ENCODE assay signal across 8 cellular contexts in genomic region chr6:79233611-79234149, GRCh38. TPM values are rescaled to one million over a fixed set of nuclear protein-coding genes. Genes with fewer than 3 reads are reported as not detected.
A peak's percentile ranks its signal among the peaks of the same experiment; 100 is the strongest.
DNase-seq lines count a peak whose midpoint lies in the region; TF ChIP-seq lines count a peak whose summit lies in the region.

No MANE protein-coding gene starts in this region.

- H3K27ac Mint-ChIP-seq in neural crest cell (ENCODE audit: unreplicated experiment), result peak overlapping the region; percentile 98

- H3K4me3 ChIP-seq in fibroblast of villous mesenchyme (ENCODE audit: low read depth, low read length), result peak overlapping the region; percentile 99
- peak overlapping the region; percentile 72 to 81 (median 76) for H3K4me3 ChIP-seq in stomach

- POLR2A ChIA-PET in RWPE1 (lab: Yijun Ruan, JAX; ENCODE audit: low non-redundant PET), result no interaction called here

- H3K9me3 ChIP-seq in stomach, result no peaks in the 10 kb centered on the region

- intact Hi-C loops in stomach (cut with DNase I; ENCODE audit: low total_unique reads), result no loop called here

- H3K27me3 ChIP-seq in stomach, result no peaks in the 10 kb centered on the region

- 0 to 1% (median 0%) methylated on average over 24 to 41 of the region's 41 CpGs for WGBS in stomach, 5 donors

- H3K9me3 Mint-ChIP-seq in neural crest cell, result peaks cover 4% of the 10 kb centered on the region

- no peaks in the 10 kb centered on the region for H3K36me3 ChIP-seq in stomach

- peaks cover 6 to 39% (median 18%) of the 10 kb centered on the region in 4 donors for H3K4me1 ChIP-seq in stomach

- CTCF ChIA-PET in RWPE1 (lab: Yijun Ruan, JAX), result interaction anchor here (0.6 kb wide), 1 partner anchor 446 kb away, joined by 3 read pairs; no protein-coding TSS in a partner anchor

- 0 out of 2 replicates have a peak, but pooled peaks have one; percentile 18 for TF ChIP-seq CTCF in RWPE1 (conservative IDR thresholded peaks at IDR 0.05; ENCODE audit: low read depth)
- TF ChIP-seq CTCF in fibroblast of villous mesenchyme (IDR thresholded peaks at IDR 0.05; ENCODE audit: insufficient read depth, low read depth, low read length), result peak; percentile 38
- TF ChIP-seq CTCF in neural crest cell (conservative IDR thresholded peaks at IDR 0.05), result peak; percentile 55
- peak in 5 of 7 experiments; percentile 9 to 29 (median 23) for TF ChIP-seq CTCF in stomach (IDR thresholded peaks at IDR 0.05)

- DNase-seq in ELR (ENCODE audit: low read depth), result peak; percentile 89
- peak; percentile 57 for DNase-seq in GOT3 (lab: John Stamatoyannopoulos, UW)
- DNase-seq in LHCN-M2 (ENCODE audit: low read depth), result peak; percentile 91
- peak; percentile 85 for DNase-seq in RWPE1 (ENCODE audit: low spot score)
- DNase-seq in activated effector memory CD4-positive, alpha-beta T cell treated with anti-CD3 and anti-CD28 coated beads, Interleukin-2, amount 50 U/mL, for 16 hours, result peak; percentile 87
- DNase-seq in fibroblast of villous mesenchyme (ENCODE audit: low read depth), result peak; percentile 90
- peak; percentile 68 for DNase-seq in neural crest cell (ENCODE audit: low read depth, low spot score)
- DNase-seq in stomach, result peak; percentile 88

- no peak for TF ChIP-seq EP300 in stomach (IDR thresholded peaks at IDR 0.05)

- no peaks in the 10 kb centered on the region for H3K27me3 Mint-ChIP-seq in neural crest cell (ENCODE audit: low read depth)

- peak overlapping the region; percentile 92 for H3K4me3 Mint-ChIP-seq in neural crest cell

- TF ChIP-seq POLR2A in stomach (IDR thresholded peaks at IDR 0.05), result peak in 1 of 4 donors; percentile 32

- peaks cover 28% of the 10 kb centered on the region for H3K4me1 Mint-ChIP-seq in neural crest cell

- H3K27ac ChIP-seq in RWPE1 (peak overlapping the region; percentile 87), stomach (peak overlapping the region; percentile 83 to 95 (median 92))

- peaks cover 5% of the 10 kb centered on the region for H3K36me3 Mint-ChIP-seq in neural crest cell (ENCODE audit: low read depth)

RNA-seq across cellular contexts. Expression of gene HMGN3, which starts 0.8 kb away (rescaled TPM):
- 67.8 and 80.7 TPM in 2 replicates for total RNA-seq in LHCN-M2 (2014; rRNA removed)
- polyA plus RNA-seq in LHCN-M2 (2012), result 52.0 TPM
- total RNA-seq in fibroblast of villous mesenchyme, result 23.7 and 30.3 TPM in 2 replicates
- total RNA-seq in neural crest cell, result 133 and 134 TPM in 2 replicates
- 100 to 1,000 TPM in 1 of 5 donors, 10 to 100 TPM in 4; 34.8 to 118 (median 50.2) TPM for total RNA-seq in stomach
- polyA plus RNA-seq in stomach, result 100 to 1,000 TPM; 109 to 150 (median 146) TPM

Comparison
In these comparisons a context has a peak if more than half of its experiments do, and no peak if none do; other contexts are left out.
1. Peak in every context shown above with its lines: DNase-seq, H3K4me3 ChIP-seq and H3K27ac ChIP-seq.